In genomic region chrX:119007189-119007770, GRCh38 we compare ENCODE assay signal across 22 cellular contexts. TPM values are rescaled to one million over a fixed set of nuclear protein-coding genes. Genes with fewer than 3 reads are reported as not detected.
DNase-seq lines count a peak whose midpoint lies in the region; ATAC-seq, FAIRE-seq and TF ChIP-seq lines count a peak whose summit lies in the region.
"Had no signal": no experiment of that assay in that cellular context is flagged by ENCODE, and none has a peak within 500 bp of the region (broad histone marks: within the 10 kb centered on the region; RNA-seq: fewer than 3 reads in every experiment).

No MANE protein-coding gene starts in this region.

- no peak overlapping the region for H4K8ac ChIP-seq in mesendoderm (ENCODE audit: low read depth, low read length)

- no peak overlapping the region for H3K27ac Mint-ChIP-seq in Caco-2 (ENCODE audit: unreplicated experiment)
- H3K27ac Mint-ChIP-seq: B cell; CD4-positive, alpha-beta T cell; CD8-positive, alpha-beta T cell had no signal

- intact Hi-C loops in Caco-2 (cut with micrococcal nuclease; ENCODE audit: unreplicated experiment), result loop anchor here (5.0 kb wide), 1 partner anchor 35 kb away; no protein-coding TSS in a partner anchor
- intact Hi-C loops in Panc1 (cut with micrococcal nuclease; ENCODE audit: unreplicated experiment), result loop anchor here (5.0 to 10.0 kb wide), 2 partner anchors 160 to 208 kb away; no protein-coding TSS in a partner anchor
- intact Hi-C loops in HepG2 (cut with micrococcal nuclease; ENCODE audit: unreplicated experiment), result no loop called here
- intact Hi-C loops in upper lobe of right lung (cut with DNase I), result no loop called here

- TF ChIP-seq POLR2A in HepG2 (IDR thresholded peaks at IDR 0.05; ENCODE audit: insufficient read depth in 1 of 2, low read depth in 2 of 2, low read length in 2 of 2) (no peak), suprapubic skin (IDR thresholded peaks at IDR 0.05) (no peak)

- H3K79me2 ChIP-seq in mesendoderm (ENCODE audit: control insufficient read depth, insufficient read depth, low read length), result no peaks in the 10 kb centered on the region
- no peaks in the 10 kb centered on the region for H3K79me2 ChIP-seq in HepG2 (ENCODE audit: insufficient read depth, low read length)

- H3K36me3 Mint-ChIP-seq in Caco-2 (ENCODE audit: insufficient read depth, unreplicated experiment), result no peaks in the 10 kb centered on the region

- CTCF ChIA-PET in Caco-2 (lab: Charles Lee), result no interaction called here
- CTCF ChIA-PET in Panc1 (lab: Charles Lee), result no interaction called here
- CTCF ChIA-PET in HepG2 (lab: Yijun Ruan, JAX; ENCODE audit: low intra/inter-chr PET ratio, low total read pairs), result no interaction called here

- FAIRE-seq in HepG2 (lab: Jason Lieb, UNC), result no peak
- FAIRE-seq: G401.6, GM12892 had no signal

- H3K4me3 ChIP-seq in Caco-2 (ENCODE audit: low read depth, low read length) (no peak overlapping the region), Panc1 (ENCODE audit: low read depth in 2 of 2, low read length in 2 of 2) (no peak overlapping the region), mesendoderm (ENCODE audit: low read length) (no peak overlapping the region), HepG2 (replicated peaks in 1 of 3; ENCODE audit: insufficient read depth in 1 of 3, low read depth in 2 of 3, low read length in 3 of 3) (no peak overlapping the region), upper lobe of right lung (no peak overlapping the region), suprapubic skin (no peak overlapping the region)
- H3K4me3 ChIP-seq: A549; BLaER1 treated with 17β-estradiol and CSF1 and Interleukin-3, amounts not matched to agents 10 nM and 100 nM; GM12878 had no signal

- no peak overlapping the region for H2AFZ ChIP-seq in HepG2 (ENCODE audit: low read length)

- TF ChIP-seq EP300 in HepG2 (IDR thresholded peaks at IDR 0.05; ENCODE audit: low read depth in 2 of 2, low read length in 2 of 2), result no peak
- no peak for TF ChIP-seq EP300 in HepG2 (CRISPR knock-in tag; IDR thresholded peaks at IDR 0.05; ENCODE audit: borderline replicate concordance)
- TF ChIP-seq EP300 in suprapubic skin (IDR thresholded peaks at IDR 0.05), result no peak

- H3K36me3 ChIP-seq in Caco-2 (ENCODE audit: control insufficient read depth, insufficient read depth, low read length) (no peaks in the 10 kb centered on the region), Panc1 (ENCODE audit: control insufficient read depth, insufficient read depth, low read length) (no peaks in the 10 kb centered on the region), mesendoderm (ENCODE audit: control insufficient read depth, insufficient read depth, low read length) (no peaks in the 10 kb centered on the region), HepG2 (replicated peaks in 1 of 2; ENCODE audit: control insufficient read depth in 1 of 2, insufficient read depth in 2 of 2, low read length in 2 of 2) (peaks cover 7 to 20% of the 10 kb centered on the region in 2 experiments; a peak in 4 of 5 replicates), upper lobe of right lung (peaks cover 15% of the 10 kb centered on the region), suprapubic skin (no peaks in the 10 kb centered on the region)

- H3K27me3 ChIP-seq in Caco-2 (replicated peaks; ENCODE audit: control insufficient read depth, insufficient read depth, low read length), result no peaks in the 10 kb centered on the region
- no peaks in the 10 kb centered on the region for H3K27me3 ChIP-seq in Panc1 (ENCODE audit: control insufficient read depth, insufficient read depth, low read length)
- H3K27me3 ChIP-seq in mesendoderm (ENCODE audit: insufficient read depth, low read length, poor library complexity), result no peaks in the 10 kb centered on the region
- H3K27me3 ChIP-seq in HepG2 (ENCODE audit: control insufficient read depth in 1 of 2, insufficient read depth in 2 of 2, low read length in 2 of 2), result no peaks in the 10 kb centered on the region
- H3K27me3 ChIP-seq in upper lobe of right lung, result no peaks in the 10 kb centered on the region
- no peaks in the 10 kb centered on the region for H3K27me3 ChIP-seq in suprapubic skin
- H3K27me3 ChIP-seq: BLaER1 treated with 17β-estradiol and CSF1 and Interleukin-3, amounts not matched to agents 10 nM and 100 nM had no signal

- H3K9me3 ChIP-seq in Caco-2 (no peaks in the 10 kb centered on the region), Panc1 (ENCODE audit: control insufficient read depth, insufficient read depth, low read depth, low read length) (no peaks in the 10 kb centered on the region), HepG2 (ENCODE audit: low read length) (no peaks in the 10 kb centered on the region), upper lobe of right lung (no peaks in the 10 kb centered on the region), suprapubic skin (no peaks in the 10 kb centered on the region)
- H3K9me3 ChIP-seq: A549; BLaER1 treated with 17β-estradiol and CSF1 and Interleukin-3, amounts not matched to agents 10 nM and 100 nM had no signal

- BruUV-seq in Caco-2 (replicated peaks; lab: Mats Ljungman, UMichigan) (no TSS peak), Panc1 (replicated peaks; lab: Mats Ljungman, UMichigan) (no TSS peak), HepG2 (replicated peaks; lab: Mats Ljungman, UMichigan) (no TSS peak)

- H3K18ac ChIP-seq in mesendoderm (ENCODE audit: low read length), result no peak overlapping the region

- H3K4me1 ChIP-seq in Caco-2, result peaks cover 6% of the 10 kb centered on the region; the same call in 1 of the 2 replicates
- H3K4me1 ChIP-seq in Panc1 (ENCODE audit: control insufficient read depth, insufficient read depth, low read length), result peaks cover 10% of the 10 kb centered on the region; the same call in 1 of the 2 replicates
- H3K4me1 ChIP-seq in mesendoderm (ENCODE audit: control insufficient read depth, low read depth, low read length), result no peaks in the 10 kb centered on the region
- no peaks in the 10 kb centered on the region for H3K4me1 ChIP-seq in HepG2 (ENCODE audit: insufficient read depth, low read length)
- H3K4me1 ChIP-seq in upper lobe of right lung, result no peaks in the 10 kb centered on the region
- no peaks in the 10 kb centered on the region for H3K4me1 ChIP-seq in suprapubic skin
- H3K4me1 ChIP-seq: A549 had no signal

- H3K9me3 Mint-ChIP-seq in Caco-2 (ENCODE audit: unreplicated experiment), result no peaks in the 10 kb centered on the region
- H3K9me3 Mint-ChIP-seq: CD4-positive, alpha-beta T cell; CD8-positive, alpha-beta T cell had no signal

- no peak for TF ChIP-seq RAD21 in HepG2 (CRISPR knock-in tag; IDR thresholded peaks at IDR 0.05)

- peak overlapping the region; percentile 25; the same call in 1 of the 2 replicates for H3K27ac ChIP-seq in Panc1 (ENCODE audit: low read length)
- no peak overlapping the region for H3K27ac ChIP-seq in mesendoderm (ENCODE audit: low read depth, low read length)
- no peak overlapping the region for H3K27ac ChIP-seq in HepG2 (ENCODE audit: extremely low read length, insufficient read depth, low read length)
- H3K27ac ChIP-seq in upper lobe of right lung, result no peak overlapping the region
- H3K27ac ChIP-seq in suprapubic skin, result no peak overlapping the region
- H3K27ac ChIP-seq: 22Rv1; A549; BLaER1 treated with 17β-estradiol and CSF1 and Interleukin-3, amounts not matched to agents 10 nM and 100 nM; C4-2B had no signal

- H3K4ac ChIP-seq in mesendoderm (ENCODE audit: low read depth, low read length), result no peak overlapping the region

- in situ Hi-C loops in Panc1 (cut with HindIII; ENCODE audit: low pct_unique_long_range_greater_than_20kb, low sequenced_read_pairs) (no loop called here), HepG2 (cut with HindIII; ENCODE audit: extremely low pct_ligation_motif_present, low pct_unique_long_range_greater_than_20kb) (no loop called here)

- no CpG with 5 or more reads among the region's 3 CpGs for WGBS in mesendoderm (ENCODE audit: extremely low coverage, insufficient coverage, low lambda C conversion rate)
- WGBS in HepG2 (ENCODE audit: low lambda C conversion rate), result 100% methylated on average over 2 of the region's 3 CpGs
- 94% methylated on average over 3 of the region's 3 CpGs for WGBS in suprapubic skin

- H3K4me2 ChIP-seq in mesendoderm (ENCODE audit: low read length), result no peak overlapping the region
- no peak overlapping the region for H3K4me2 ChIP-seq in HepG2 (ENCODE audit: low read depth, low read length)
- H3K4me2 ChIP-seq: A549; BLaER1 treated with 17β-estradiol and CSF1 and Interleukin-3, amounts not matched to agents 10 nM and 100 nM had no signal

- no peak overlapping the region for H2BK15ac ChIP-seq in mesendoderm (replicated peaks; ENCODE audit: low read depth)

- H3K4me1 Mint-ChIP-seq in Caco-2 (ENCODE audit: low read depth, unreplicated experiment), result no peaks in the 10 kb centered on the region
- H3K4me1 Mint-ChIP-seq: B cell had no signal

- H4K5ac ChIP-seq in mesendoderm (ENCODE audit: low read length), result no peak overlapping the region

- no peak overlapping the region for H3K4me3 Mint-ChIP-seq in Caco-2 (ENCODE audit: unreplicated experiment)
- H3K4me3 Mint-ChIP-seq: B cell; CD4-positive, alpha-beta T cell; CD8-positive, alpha-beta T cell had no signal

- H3K9ac ChIP-seq in mesendoderm (ENCODE audit: low read length), result no peak overlapping the region
- no peak overlapping the region for H3K9ac ChIP-seq in HepG2 (ENCODE audit: insufficient read depth, low read depth, low read length)
- H3K9ac ChIP-seq: BLaER1 treated with 17β-estradiol and CSF1 and Interleukin-3, amounts not matched to agents 10 nM and 100 nM had no signal

- no peaks in the 10 kb centered on the region for H3K79me1 ChIP-seq in mesendoderm (ENCODE audit: low read length)

- no peak overlapping the region for H3K23ac ChIP-seq in mesendoderm (ENCODE audit: low read length)

- no peak overlapping the region for H3K56ac ChIP-seq in mesendoderm (ENCODE audit: low read length)

- H3K27me3 Mint-ChIP-seq in Caco-2 (ENCODE audit: insufficient read depth, unreplicated experiment), result no peaks in the 10 kb centered on the region
- H3K27me3 Mint-ChIP-seq: CD4-positive, alpha-beta T cell had no signal

- POLR2A ChIA-PET in Caco-2 (lab: Charles Lee) (no interaction called here), Panc1 (lab: Charles Lee) (no interaction called here), HepG2 (lab: Yijun Ruan, JAX) (no interaction called here)

- DNase-seq in Caco-2 (peak; percentile 14 to 55), Panc1 (ENCODE audit: low read depth, low spot score) (no peak), mesendoderm (peak; percentile 96), HepG2 (ENCODE audit: low spot score) (no peak), upper lobe of right lung (no peak), suprapubic skin (ENCODE audit: low spot score in 2 of 2) (no peak)
- DNase-seq: DMS 273 treated with DMSO at 0.1 percent for 48 hours, DMS153, DMS79, GF-D8 had no signal

- ATAC-seq in Panc1 (no peak), HepG2 (no peak), upper lobe of right lung (no peak)
- ATAC-seq: CD8-positive, alpha-beta T cell had no signal

- H2BK5ac ChIP-seq in mesendoderm (ENCODE audit: low read length), result no peak overlapping the region

- no peaks in the 10 kb centered on the region for H4K20me1 ChIP-seq in HepG2 (ENCODE audit: insufficient read depth, low read length)

- no peak overlapping the region for H2BK120ac ChIP-seq in mesendoderm (ENCODE audit: low read depth, low read length)

- TF ChIP-seq CTCF in Caco-2 (IDR thresholded peaks at IDR 0.05; ENCODE audit: insufficient read depth in 1 of 2, low read depth in 1 of 2, low read length in 1 of 2, severe bottlenecking in 1 of 2, unreplicated experiment in 1 of 2) (no peak), GM12873 (IDR thresholded peaks at IDR 0.05; ENCODE audit: insufficient read depth, low read depth, low read length, missing control alignments) (peak; percentile 1), Panc1 (IDR thresholded peaks at IDR 0.05) (no peak), HepG2 (CRISPR knock-in tag; IDR thresholded peaks at IDR 0.05) (no peak), upper lobe of right lung (IDR thresholded peaks at IDR 0.05) (no peak), suprapubic skin (IDR thresholded peaks at IDR 0.05) (no peak)

- no peak overlapping the region for H2AK5ac ChIP-seq in mesendoderm (ENCODE audit: low read length)

RNA-seq across cellular contexts. Expression of gene LONRF3, which starts 32.9 kb away (rescaled TPM):
- 0.65 and 0.84 TPM in 2 replicates for total RNA-seq in Caco-2 (2022)
- total RNA-seq in Panc1 (2021; ENCODE audit: unreplicated experiment), result 13.1 TPM
- polyA plus RNA-seq in Panc1 (2012; ENCODE audit: insufficient read length), result 6.4 TPM
- 0.24 TPM for polyA plus RNA-seq in mesendoderm (2013, experiment 1 of 2)
- 0.25 TPM for polyA plus RNA-seq in mesendoderm (2013, experiment 2 of 2)
- total RNA-seq in HepG2 (2016; rRNA removed; fragmentation: Illumina TruSeq; extraction: Trizol), result 11.6 and 13.3 TPM in 2 replicates
- total RNA-seq in HepG2 (2016; cell fraction: cytosol; rRNA removed; fragmentation: Illumina TruSeq; extraction: Trizol; ENCODE audit: low read depth), result 2.3 and 2.7 TPM in 2 replicates
- total RNA-seq in HepG2 (2016; cell fraction: insoluble cytoplasmic fraction; rRNA removed; fragmentation: Illumina TruSeq; extraction: Trizol), result 10.8 and 11.4 TPM in 2 replicates
- 6.4 and 7.4 TPM in 2 replicates for total RNA-seq in HepG2 (2016; cell fraction: membrane; rRNA removed; fragmentation: Illumina TruSeq; extraction: Trizol)
- total RNA-seq in HepG2 (2016; cell fraction: nucleus; rRNA removed; fragmentation: Illumina TruSeq; extraction: Trizol), result 12.3 and 12.8 TPM in 2 replicates
- polyA plus RNA-seq in HepG2 (2011; rRNA removed), result 4.8 and 5.5 TPM in 2 replicates
- 3.4 and 4.7 TPM in 2 replicates for polyA plus RNA-seq in HepG2 (2011; cell fraction: cytosol; rRNA removed)
- polyA plus RNA-seq in HepG2 (2011; cell fraction: nucleus; rRNA removed), result 10.0 and 10.2 TPM in 2 replicates
- polyA plus RNA-seq in HepG2 (2012), result 6.8 and 7.2 TPM in 2 replicates
- polyA plus RNA-seq in HepG2 (2016; cell fraction: cytosol; fragmentation: Illumina TruSeq; extraction: Trizol; ENCODE audit: low read depth), result 1.0 and 1.2 TPM in 2 replicates
- 5.6 and 5.8 TPM in 2 replicates for polyA plus RNA-seq in HepG2 (2016; cell fraction: insoluble cytoplasmic fraction; fragmentation: Illumina TruSeq; extraction: Trizol; ENCODE audit: low read depth)
- 1.7 and 2.4 TPM in 2 replicates for polyA plus RNA-seq in HepG2 (2016; cell fraction: membrane; fragmentation: Illumina TruSeq; extraction: Trizol; ENCODE audit: low read depth)
- 8.5 and 9.1 TPM in 2 replicates for polyA plus RNA-seq in HepG2 (2016; cell fraction: nucleus; fragmentation: Illumina TruSeq; extraction: Trizol; ENCODE audit: insufficient read depth, low read depth)
- polyA minus RNA-seq in HepG2 (2011; rRNA and poly(A)+ RNA removed; ENCODE audit: low replicate concordance), result 11.8 and 18.8 TPM in 2 replicates
- polyA minus RNA-seq in HepG2 (2011; cell fraction: cytosol; rRNA and poly(A)+ RNA removed), result 8.0 and 9.7 TPM in 2 replicates
- polyA minus RNA-seq in HepG2 (2011; cell fraction: nucleus; rRNA and poly(A)+ RNA removed), result 19.4 and 24.1 TPM in 2 replicates
- total RNA-seq in upper lobe of right lung, result 24.4 TPM
- 1 to 10 TPM; 1.2 to 4.1 (median 1.8) TPM for total RNA-seq in suprapubic skin
- polyA plus RNA-seq: BJ had no signal

Comparison
In these comparisons a context has a peak if more than half of its experiments do, and no peak if none do; other contexts are left out.
1. DNase-seq: peak in Caco-2 (2 of 2) and mesendoderm (single experiment); none in Panc1 (single experiment), HepG2 (single experiment), upper lobe of right lung (single experiment) and suprapubic skin (0 of 2).
2. intact Hi-C loops: an anchor here in Caco-2 (5.0 kb wide) and Panc1 (5.0 to 10.0 kb wide); none called in HepG2 and upper lobe of right lung.